ENCODE assay signal across 15 cellular contexts in the genomic region with DNA sequence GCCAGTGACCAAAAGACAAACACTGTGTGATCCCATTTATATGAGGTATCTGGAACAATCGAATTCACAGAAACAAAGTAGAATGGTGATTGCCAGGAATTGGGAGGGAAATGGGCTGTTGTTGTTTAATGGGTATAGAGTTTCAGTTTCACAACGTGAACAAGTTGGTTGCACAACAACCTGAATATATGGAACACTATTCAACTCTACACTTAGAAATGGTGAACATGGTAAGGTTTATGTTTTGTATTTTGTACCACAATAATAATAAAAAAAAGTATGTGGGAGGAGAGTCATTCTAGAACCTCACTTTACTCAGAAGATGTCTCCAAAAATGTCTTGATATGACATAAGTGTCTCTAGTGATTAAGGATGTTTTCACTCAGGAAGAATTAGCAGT.
DNase-seq lines count a peak whose midpoint lies in the region; ATAC-seq, FAIRE-seq and TF ChIP-seq lines count a peak whose summit lies in the region.
"Had no signal": no experiment of that assay in that cellular context is flagged by ENCODE, and none has a peak within 500 bp of the region (broad histone marks: within the 10 kb centered on the region; RNA-seq: fewer than 3 reads in every experiment).

No MANE protein-coding gene starts in this region.

- H4K8ac ChIP-seq in IMR-90 (ENCODE audit: low read depth in 2 of 2, low read length in 2 of 2): no peak overlapping the region

- no peak overlapping the region for H2AK5ac ChIP-seq in IMR-90 (ENCODE audit: low read depth, low read length)

- no peak overlapping the region for H3K9ac ChIP-seq in IMR-90 (ENCODE audit: low read depth, low read length)

- WGBS in IMR-90 (ENCODE audit: extremely low coverage in 2 of 2, insufficient read length in 1 of 2), 2 experiments: no CpG with 5 or more reads among the region's 2 CpGs
- 56 to 63% methylated on average over 2 of the region's 2 CpGs for WGBS in transverse colon (ENCODE audit: low coverage in 1 of 2), 2 donors

- DNase-seq in GM12891 (ENCODE audit: insufficient read length, low spot score) (no peak), IMR-90 (no peak), fibroblast of pulmonary artery (ENCODE audit: low read depth) (peak; percentile 3), transverse colon (no peak), PC-9 (no peak)
- DNase-seq: CD4-positive, CD25-positive, alpha-beta regulatory T cell; NCI-H1092 treated with DMSO at 0.1 percent for 48 hours; NCI-H1694; NCI-H2107; NCI-H345 had no signal

- TF ChIP-seq POLR2A in GM12891 (IDR thresholded peaks at IDR 0.05; ENCODE audit: low read depth, low read length) (no peak), IMR-90 (IDR thresholded peaks at IDR 0.05; ENCODE audit: low read depth, low read length) (no peak), transverse colon (IDR thresholded peaks at IDR 0.05) (no peak)

- no peaks in the 10 kb centered on the region for H3K36me3 ChIP-seq in IMR-90 (ENCODE audit: control insufficient read depth, insufficient read depth, low read length)
- no peaks in the 10 kb centered on the region for H3K36me3 ChIP-seq in transverse colon
- H3K36me3 ChIP-seq in PC-9 (ENCODE audit: low read depth): no peaks in the 10 kb centered on the region

- BruUV-seq in IMR-90 (replicated peaks; lab: Mats Ljungman, UMichigan) (no TSS peak), PC-9 (replicated peaks; lab: Mats Ljungman, UMichigan) (no TSS peak)

- TF ChIP-seq RAD21 in IMR-90 (IDR thresholded peaks at IDR 0.05; ENCODE audit: low read length): no peak

- H3K79me2 ChIP-seq in PC-9 (ENCODE audit: low read depth): no peaks in the 10 kb centered on the region

- H2BK20ac ChIP-seq in IMR-90 (ENCODE audit: low read depth, low read length): no peak overlapping the region

- no peak overlapping the region for H3K18ac ChIP-seq in IMR-90 (ENCODE audit: low read depth, low read length)

- H3K27ac ChIP-seq in IMR-90 (ENCODE audit: insufficient read depth, low read length) (no peak overlapping the region), transverse colon (no peak overlapping the region), PC-9 (no peak overlapping the region)

- no peaks in the 10 kb centered on the region for H3K4me1 ChIP-seq in IMR-90 (ENCODE audit: control insufficient read depth, insufficient read depth, low read length)
- H3K4me1 ChIP-seq in transverse colon: no peaks in the 10 kb centered on the region
- no peaks in the 10 kb centered on the region for H3K4me1 ChIP-seq in PC-9 (replicated peaks; ENCODE audit: insufficient read depth)

- no peak overlapping the region for H3K4me3 Mint-ChIP-seq in activated T-helper 17 cell treated with anti-CD3 and anti-CD28 coated beads, Interleukin-2, amount 50 U/mL, for 72 hours
- H3K4me3 Mint-ChIP-seq: B cell; CD4-positive, CD25-positive, alpha-beta regulatory T cell had no signal

- no peaks in the 10 kb centered on the region for H3K9me2 ChIP-seq in PC-9 (ENCODE audit: insufficient read depth)

- H3K9me3 Mint-ChIP-seq in activated T-helper 17 cell treated with anti-CD3 and anti-CD28 coated beads, Interleukin-2, amount 50 U/mL, for 72 hours: no peaks in the 10 kb centered on the region

- POLR2A ChIA-PET in IMR-90 (lab: Charles Lee; ENCODE audit: unreplicated experiment) (no interaction called here), PC-9 (lab: Charles Lee; ENCODE audit: unreplicated experiment) (no interaction called here)

- no peaks in the 10 kb centered on the region for H3K4me1 Mint-ChIP-seq in activated T-helper 17 cell treated with anti-CD3 and anti-CD28 coated beads, Interleukin-2, amount 50 U/mL, for 72 hours
- H3K4me1 Mint-ChIP-seq: B cell; CD4-positive, CD25-positive, alpha-beta regulatory T cell had no signal

- peak; percentile 33 for FAIRE-seq in GM12891 (lab: Jason Lieb, UNC)
- FAIRE-seq: K562 had no signal

- no peaks in the 10 kb centered on the region for H4K20me1 ChIP-seq in IMR-90 (ENCODE audit: insufficient read depth, low read length)
- H4K20me1 ChIP-seq in PC-9 (ENCODE audit: insufficient read depth): no peaks in the 10 kb centered on the region

- no peak overlapping the region for H3K56ac ChIP-seq in IMR-90 (ENCODE audit: extremely low read depth, insufficient read depth, low read length)

- in situ Hi-C loops in IMR-90 (cut with MboI; ENCODE audit: low sequenced_read_pairs): no loop called here
- in situ Hi-C loops in transverse colon (cut with MboI; ENCODE audit: low pct_ligation_motif_present in 1 of 4, low pct_unique_long_range_greater_than_20kb in 1 of 4, low sequenced_read_pairs in 3 of 4): no loop called here

- no peak overlapping the region for H3K14ac ChIP-seq in IMR-90 (replicated peaks; ENCODE audit: low read depth, low read length)

- no peak overlapping the region for H4K91ac ChIP-seq in IMR-90 (ENCODE audit: insufficient read depth, low read depth, low read length)

- H3K27me3 Mint-ChIP-seq in activated T-helper 17 cell treated with anti-CD3 and anti-CD28 coated beads, Interleukin-2, amount 50 U/mL, for 72 hours: no peaks in the 10 kb centered on the region
- H3K27me3 Mint-ChIP-seq: B cell; CD4-positive, CD25-positive, alpha-beta regulatory T cell had no signal

- no peak overlapping the region for H2BK15ac ChIP-seq in IMR-90 (ENCODE audit: low read depth, low read length)

- no peaks in the 10 kb centered on the region for H3K9me3 ChIP-seq in IMR-90 (ENCODE audit: control insufficient read depth, insufficient read depth, low read length)
- H3K9me3 ChIP-seq in transverse colon: no peaks in the 10 kb centered on the region
- H3K9me3 ChIP-seq in PC-9 (ENCODE audit: insufficient read depth, low read depth): no peaks in the 10 kb centered on the region

- no peak overlapping the region for H2AFZ ChIP-seq in IMR-90 (replicated peaks; ENCODE audit: low read length, poor library complexity)
- no peak overlapping the region for H2AFZ ChIP-seq in PC-9

- ATAC-seq in IMR-90 (ENCODE audit: low read depth) (no peak), GM21717 (IDR thresholded peaks at IDR 0.05; ENCODE audit: unreplicated experiment) (no peak)
- peak; percentile 21 for ATAC-seq in activated T-helper 17 cell treated with anti-CD3 and anti-CD28 coated beads, Interleukin-2, amount 50 U/mL, for 72 hours (replicated peaks)
- ATAC-seq: HCT116, K562 had no signal

- H3K27ac Mint-ChIP-seq in activated T-helper 17 cell treated with anti-CD3 and anti-CD28 coated beads, Interleukin-2, amount 50 U/mL, for 72 hours: no peak overlapping the region
- H3K27ac Mint-ChIP-seq: B cell; CD4-positive, CD25-positive, alpha-beta regulatory T cell had no signal

- no peak overlapping the region for H3K4me2 ChIP-seq in IMR-90 (ENCODE audit: low read depth, low read length)
- H3K4me2 ChIP-seq in PC-9: no peak overlapping the region

- H3K23ac ChIP-seq in IMR-90 (ENCODE audit: low read depth, low read length): no peak overlapping the region

- no peaks in the 10 kb centered on the region for H3K79me1 ChIP-seq in IMR-90 (ENCODE audit: low read depth in 1 of 2, low read length in 2 of 2)

- TF ChIP-seq EP300 in transverse colon (IDR thresholded peaks at IDR 0.05; ENCODE audit: low read depth): no peak

- no peak overlapping the region for H2AK9ac ChIP-seq in IMR-90 (replicated peaks; ENCODE audit: low read depth, low read length, poor library complexity)

- H4K5ac ChIP-seq in IMR-90 (ENCODE audit: low read depth, low read length): no peak overlapping the region

- dilution Hi-C loops in IMR-90 (cut with HindIII; ENCODE audit: low sequenced_read_pairs, unreplicated experiment): no loop called here

- no peak overlapping the region for H2BK120ac ChIP-seq in IMR-90 (ENCODE audit: low read depth, low read length)

- H2BK5ac ChIP-seq in IMR-90 (ENCODE audit: low read depth, low read length, poor library complexity, severe bottlenecking): no peak overlapping the region

- no peaks in the 10 kb centered on the region for H3K36me3 Mint-ChIP-seq in activated T-helper 17 cell treated with anti-CD3 and anti-CD28 coated beads, Interleukin-2, amount 50 U/mL, for 72 hours (ENCODE audit: low read depth)
- H3K36me3 Mint-ChIP-seq: CD4-positive, CD25-positive, alpha-beta regulatory T cell had no signal

- H3K4me3 ChIP-seq in IMR-90 (ENCODE audit: insufficient read depth, low read depth, low read length): no peak overlapping the region
- H3K4me3 ChIP-seq in fibroblast of pulmonary artery (replicated peaks; ENCODE audit: low read depth, low read length): no peak overlapping the region
- no peak overlapping the region for H3K4me3 ChIP-seq in transverse colon
- no peak overlapping the region for H3K4me3 ChIP-seq in PC-9
- H3K4me3 ChIP-seq: K562 had no signal

- TF ChIP-seq CTCF in IMR-90 (conservative IDR thresholded peaks at IDR 0.05; ENCODE audit: low read depth, low read length) (no peak), fibroblast of pulmonary artery (IDR thresholded peaks at IDR 0.05; ENCODE audit: low read length, missing control alignments) (no peak), transverse colon (IDR thresholded peaks at IDR 0.05) (no peak), PC-9 (conservative IDR thresholded peaks at IDR 0.05) (no peak)

- CTCF ChIA-PET in IMR-90 (lab: Yijun Ruan, JAX) (no interaction called here), PC-9 (lab: Charles Lee) (no interaction called here)

- no peak overlapping the region for H3K4ac ChIP-seq in IMR-90 (ENCODE audit: low read depth, low read length)

- H3K9me1 ChIP-seq in IMR-90 (ENCODE audit: insufficient read depth, low read length): no peaks in the 10 kb centered on the region

- H3K27me3 ChIP-seq in IMR-90 (ENCODE audit: control insufficient read depth, insufficient read depth, low read length): no peaks in the 10 kb centered on the region; the same call in 1 of the 2 replicates
- no peaks in the 10 kb centered on the region for H3K27me3 ChIP-seq in transverse colon
- H3K27me3 ChIP-seq in PC-9 (ENCODE audit: insufficient read depth, low read depth): no peaks in the 10 kb centered on the region

- intact Hi-C loops in IMR-90 (cut with micrococcal nuclease): no loop called here
- intact Hi-C loops in transverse colon (cut with DNase I; ENCODE audit: low total_unique reads): no loop called here
- intact Hi-C loops in PC-9 (cut with micrococcal nuclease; ENCODE audit: unreplicated experiment): no loop called here

- H3F3A ChIP-seq in PC-9 (ENCODE audit: insufficient read depth, low read depth): no peaks in the 10 kb centered on the region

TF ChIP-seq in GM12891, 5 proteins besides CTCF, POLR2A, EP300 and RAD21:
- no peak for TF ChIP-seq POU2F2 (IDR thresholded peaks at IDR 0.05; ENCODE audit: low read depth, low read length)
- TF ChIP-seq TAF1 (IDR thresholded peaks at IDR 0.05; ENCODE audit: low read depth, low read length): no peak
- no peak for TF ChIP-seq PAX5 (IDR thresholded peaks at IDR 0.05; ENCODE audit: insufficient read depth, low read length, severe bottlenecking)
- TF ChIP-seq SPI1 (IDR thresholded peaks at IDR 0.05; ENCODE audit: low read depth, low read length): no peak
- TF ChIP-seq POLR2AphosphoS5 (IDR thresholded peaks at IDR 0.05; ENCODE audit: low read depth, low read length): no peak

TF ChIP-seq in IMR-90, 13 proteins besides CTCF, POLR2A, EP300 and RAD21 (continues in another document):
- no peak for TF ChIP-seq NFE2L2 (IDR thresholded peaks at IDR 0.05; ENCODE audit: low read depth, low read length)
- TF ChIP-seq SMC3 (IDR thresholded peaks at IDR 0.05; ENCODE audit: low read depth, low read length): no peak
